Comparison of ENCODE assay signal across 23 cellular contexts in the genomic region with DNA sequence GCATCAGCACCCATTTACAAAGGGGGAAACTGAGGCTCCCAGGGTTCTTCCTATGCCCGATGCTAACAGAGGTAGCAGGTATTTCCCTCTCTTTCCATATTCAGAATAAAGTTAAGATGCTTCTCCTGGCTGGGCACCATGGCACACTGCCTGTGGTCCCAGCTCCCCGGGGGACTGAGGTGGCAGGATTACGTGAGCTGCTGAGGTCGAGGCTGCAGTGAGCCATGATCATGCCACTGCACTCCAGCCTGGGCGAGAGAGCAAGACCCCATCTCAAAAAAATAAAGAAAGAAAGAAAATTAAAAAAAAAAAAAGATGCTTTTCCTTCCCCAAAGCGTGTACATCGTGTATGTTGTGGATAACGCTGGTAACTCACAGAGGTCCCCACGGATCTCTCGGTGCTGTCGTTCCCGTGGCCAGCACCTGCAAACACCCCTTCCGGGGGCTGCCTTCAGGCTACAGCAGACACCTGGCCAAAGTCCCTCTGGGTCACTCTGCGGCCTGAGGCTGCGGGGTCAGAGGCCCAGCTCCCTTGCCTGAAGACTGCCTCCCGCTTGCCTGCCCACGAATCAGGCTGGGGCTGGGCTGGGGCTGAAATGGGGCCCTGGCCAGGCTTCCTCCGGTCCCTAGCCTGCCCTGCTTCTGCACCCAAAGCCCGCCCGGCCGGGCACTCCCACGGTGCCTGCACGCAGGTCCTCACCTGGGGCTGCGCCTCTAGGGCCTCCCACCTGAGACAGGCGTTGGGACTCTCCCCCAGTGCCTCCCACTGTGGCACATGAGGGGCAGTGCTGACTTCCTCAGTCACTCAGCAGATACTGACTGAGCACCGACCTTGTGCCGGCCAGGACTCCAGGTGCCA.
DNase-seq lines count a peak whose midpoint lies in the region; FAIRE-seq and TF ChIP-seq lines count a peak whose summit lies in the region.
"Had no signal": no experiment of that assay in that cellular context is flagged by ENCODE, and none has a peak within 500 bp of the region (broad histone marks: within the 10 kb centered on the region; RNA-seq: fewer than 3 reads in every experiment).

No MANE protein-coding gene starts in this region.

- H3K4me2 ChIP-seq in H1 (ENCODE audit: insufficient read depth in 1 of 2, low read depth in 2 of 2, low read length in 2 of 2) = no peak overlapping the region
- no peak overlapping the region for H3K4me2 ChIP-seq in neuronal stem cell (ENCODE audit: insufficient read depth, low read length, poor library complexity, severe bottlenecking)

- H3K4me1 Mint-ChIP-seq in activated naive CD4-positive, alpha-beta T cell treated with anti-CD3 and anti-CD28 coated beads for 36 hours (ENCODE audit: low read depth) = no peaks in the 10 kb centered on the region

- no peak overlapping the region for H3K4me3 ChIP-seq in H1 (ENCODE audit: extremely low read depth in 1 of 4, insufficient read depth in 2 of 4, low read depth in 3 of 4, low read length in 4 of 4)
- H3K4me3 ChIP-seq in neuronal stem cell (ENCODE audit: low read length in 2 of 2) = no peak overlapping the region
- no peak overlapping the region for H3K4me3 ChIP-seq in sigmoid colon
- H3K4me3 ChIP-seq: breast epithelium, right atrium auricular region, transverse colon had no signal

- H4K20me1 ChIP-seq in H1 (replicated peaks in 1 of 2; ENCODE audit: control insufficient read depth in 1 of 2, insufficient read depth in 2 of 2, low read length in 2 of 2) = no peaks in the 10 kb centered on the region

- H4K8ac ChIP-seq in H1 (ENCODE audit: extremely low read depth, insufficient read depth, low read length) = no peak overlapping the region
- H4K8ac ChIP-seq in neuronal stem cell (ENCODE audit: low read depth, low read length) = no peak overlapping the region

- H3K23ac ChIP-seq in H1 (ENCODE audit: insufficient read length) = no peak overlapping the region
- peak overlapping the region; percentile 22 for H3K23ac ChIP-seq in neuronal stem cell (ENCODE audit: low read depth, low read length, poor library complexity)

- H2AFZ ChIP-seq in H1 (ENCODE audit: low read length) (no peak overlapping the region), neuronal stem cell (ENCODE audit: low read length) (no peak overlapping the region)
- H2AFZ ChIP-seq: parathyroid adenoma had no signal

- H3K27ac Mint-ChIP-seq in activated naive CD4-positive, alpha-beta T cell treated with anti-CD3 and anti-CD28 coated beads for 36 hours = no peak overlapping the region
- H3K27ac Mint-ChIP-seq: activated naive CD4-positive, alpha-beta T cell treated with anti-CD3 and anti-CD28 coated beads, Interleukin-2, amount 50 U/mL, for 72 hours had no signal

- H3K4me1 ChIP-seq in H1 (replicated peaks in 1 of 4; ENCODE audit: control insufficient read depth in 3 of 4, insufficient read depth in 4 of 4, low read length in 3 of 4) (no peaks in the 10 kb centered on the region), neuronal stem cell (ENCODE audit: control insufficient read depth in 2 of 2, insufficient read depth in 1 of 2, low read depth in 1 of 2, low read length in 2 of 2) (peaks cover 7 to 8% of the 10 kb centered on the region in 2 donors), sigmoid colon (peaks cover 0 to 40% (median 24%) of the 10 kb centered on the region in 4 donors)
- H3K4me1 ChIP-seq: breast epithelium, parathyroid adenoma had no signal

- no peaks in the 10 kb centered on the region for H3K27me3 Mint-ChIP-seq in activated naive CD4-positive, alpha-beta T cell treated with anti-CD3 and anti-CD28 coated beads for 36 hours (ENCODE audit: low read depth)

- H4K91ac ChIP-seq in H1 (replicated peaks; ENCODE audit: insufficient read length, low read length) = no peak overlapping the region
- H4K91ac ChIP-seq in neuronal stem cell (ENCODE audit: low read depth, low read length, poor library complexity) = no peak overlapping the region

- peaks cover 9% of the 10 kb centered on the region for H3K23me2 ChIP-seq in H1 (ENCODE audit: low read depth, low read length)

- intact Hi-C loops in activated naive CD4-positive, alpha-beta T cell treated with anti-CD3 and anti-CD28 coated beads for 36 hours (cut with micrococcal nuclease) = no loop called here
- intact Hi-C loops in sigmoid colon (cut with DNase I) = no loop called here

- H3K36me3 ChIP-seq in H1 (ENCODE audit: control insufficient read depth in 2 of 4, insufficient read depth in 4 of 4, low read length in 3 of 4) = no peaks in the 10 kb centered on the region
- no peaks in the 10 kb centered on the region for H3K36me3 ChIP-seq in neuronal stem cell (replicated peaks in 1 of 2; ENCODE audit: control insufficient read depth in 2 of 2, insufficient read depth in 2 of 2, low read length in 2 of 2)
- H3K36me3 ChIP-seq in sigmoid colon = no peaks in the 10 kb centered on the region
- H3K36me3 ChIP-seq: breast epithelium, right atrium auricular region, transverse colon had no signal

- TF ChIP-seq CTCF in C4-2B (conservative IDR thresholded peaks at IDR 0.05) (no peak), H1 (IDR thresholded peaks at IDR 0.05; ENCODE audit: control extremely low read depth in 1 of 3, insufficient read depth in 1 of 3, low read depth in 1 of 3, low read length in 3 of 3) (no peak), sigmoid colon (IDR thresholded peaks at IDR 0.05) (no peak)

- H3K79me2 ChIP-seq in H1 (ENCODE audit: control insufficient read depth in 1 of 2, insufficient read depth in 2 of 2, low read length in 2 of 2) = no peaks in the 10 kb centered on the region
- H3K79me2 ChIP-seq: parathyroid adenoma had no signal

- H3K14ac ChIP-seq in H1 (ENCODE audit: insufficient read length) (no peak overlapping the region), neuronal stem cell (ENCODE audit: low read length) (peak overlapping the region; percentile 25)

- no peaks in the 10 kb centered on the region for H3K36me3 Mint-ChIP-seq in activated naive CD4-positive, alpha-beta T cell treated with anti-CD3 and anti-CD28 coated beads for 36 hours (ENCODE audit: low read depth)
- H3K36me3 Mint-ChIP-seq: activated naive CD4-positive, alpha-beta T cell treated with anti-CD3 and anti-CD28 coated beads, Interleukin-2, amount 50 U/mL, for 72 hours had no signal

- H2BK20ac ChIP-seq in H1 (ENCODE audit: low read length) = no peak overlapping the region

- H2AK5ac ChIP-seq in H1 (ENCODE audit: low read depth, low read length) (0 out of 2 replicates have a peak overlapping the region, but pooled peaks have one; percentile 24), neuronal stem cell (ENCODE audit: low read depth, low read length) (no peak overlapping the region)

- H2BK15ac ChIP-seq in H1 (ENCODE audit: low read length) = no peak overlapping the region
- peak overlapping the region; percentile 61 for H2BK15ac ChIP-seq in neuronal stem cell (ENCODE audit: low read length)

- H3K27ac ChIP-seq in C4-2B = peak overlapping the region; percentile 75
- H3K27ac ChIP-seq in H1 (ENCODE audit: low read depth, low read length) = no peak overlapping the region
- no peak overlapping the region for H3K27ac ChIP-seq in neuronal stem cell (replicated peaks; ENCODE audit: low read length)
- no peak overlapping the region for H3K27ac ChIP-seq in sigmoid colon
- H3K27ac ChIP-seq: breast epithelium, parathyroid adenoma, right atrium auricular region had no signal

- H3K18ac ChIP-seq in H1 (ENCODE audit: extremely low read depth, low read length) (peak overlapping the region; percentile 32; the same call in 1 of the 2 replicates), neuronal stem cell (ENCODE audit: low read length) (peak overlapping the region; percentile 52)

- CTCF ChIA-PET in H1 (lab: Charles Lee; ENCODE audit: partially characterized antibody) = interaction anchor here (0.9 to 1.4 kb wide), 2 partner anchors 23 to 41 kb away, joined by 5 read pairs; no protein-coding TSS in a partner anchor
- CTCF ChIA-PET in activated naive CD4-positive, alpha-beta T cell treated with anti-CD3 and anti-CD28 coated beads for 36 hours (lab: Charles Lee) = no interaction called here

- H3K9me3 ChIP-seq in H1 (ENCODE audit: insufficient read depth in 2 of 2, low read depth in 1 of 2, low read length in 1 of 2) (no peaks in the 10 kb centered on the region; a peak in 1 of 4 replicates), neuronal stem cell (replicated peaks in 1 of 2; ENCODE audit: control insufficient read depth in 2 of 2, insufficient read depth in 1 of 2, low read depth in 1 of 2, low read length in 2 of 2) (no peaks in the 10 kb centered on the region), sigmoid colon (no peaks in the 10 kb centered on the region)
- H3K9me3 ChIP-seq: right atrium auricular region, transverse colon had no signal

- no peak for TF ChIP-seq RAD21 in H1 (IDR thresholded peaks at IDR 0.05 in 1 of 2, conservative IDR thresholded peaks at IDR 0.05 in 1 of 2; ENCODE audit: low read depth in 2 of 2, low read length in 2 of 2)

- H2BK12ac ChIP-seq in H1 (ENCODE audit: low read depth, low read length) (no peak overlapping the region), neuronal stem cell (ENCODE audit: low read length) (no peak overlapping the region)

- H3K9me3 Mint-ChIP-seq in activated naive CD4-positive, alpha-beta T cell treated with anti-CD3 and anti-CD28 coated beads for 36 hours = peaks cover 2% of the 10 kb centered on the region
- H3K9me3 Mint-ChIP-seq: activated naive CD4-positive, alpha-beta T cell treated with anti-CD3 and anti-CD28 coated beads, Interleukin-2, amount 50 U/mL, for 72 hours had no signal

- H3K4ac ChIP-seq in H1 (replicated peaks; ENCODE audit: insufficient read length, low read depth, low read length) (no peak overlapping the region), neuronal stem cell (ENCODE audit: low read length) (no peak overlapping the region)

- no peak overlapping the region for H3K4me3 Mint-ChIP-seq in activated naive CD4-positive, alpha-beta T cell treated with anti-CD3 and anti-CD28 coated beads for 36 hours

- H3K56ac ChIP-seq in H1 (replicated peaks; ENCODE audit: insufficient read length, low read depth, low read length) = no peak overlapping the region

- H3K79me1 ChIP-seq in H1 (ENCODE audit: low read depth, low read length) = no peaks in the 10 kb centered on the region
- H3K79me1 ChIP-seq in neuronal stem cell (ENCODE audit: low read depth, low read length) = no peaks in the 10 kb centered on the region

- DNase-seq in HuH-7.5 (ENCODE audit: low spot score) (peak; percentile 47), H1 (ENCODE audit: low read depth in 1 of 2, low spot score in 2 of 2) (no peak), neuronal stem cell (ENCODE audit: low spot score) (no peak), sigmoid colon (no peak), SIG-M5 treated with dmso at 0.1 percent for 504 hours (lab: John Stamatoyannopoulos, UW; ENCODE audit: unreplicated experiment) (no peak), ureter (ENCODE audit: low spot score) (no peak)
- no peak for DNase-seq in activated naive CD4-positive, alpha-beta T cell treated with anti-CD3 and anti-CD28 coated beads for 36 hours
- DNase-seq: KG1; mammary epithelial cell; NCI-H1092 treated with DMSO at 0.1 percent for 48 hours; NCI-H1694 treated with DMSO at 0.1 percent for 48 hours; NCI-H446 treated with DMSO at 0.1 percent for 48 hours; OCI-M1; stimulated activated CD4-positive, alpha-beta T cell treated with anti-CD3 and anti-CD28 coated beads, Interleukin-12 subunit alpha, Interleukin-12 subunit beta, amount 100 ng/mL, for 4 hours; stimulated activated CD4-positive, alpha-beta T cell treated with anti-CD3 and anti-CD28 coated beads, Interleukin-2, amount 100 ng/mL, for 48 hours; transverse colon had no signal

- FAIRE-seq in H1 (lab: Jason Lieb, UNC) = no peak
- FAIRE-seq: endothelial cell of umbilical vein, frontal cortex had no signal

- H2BK120ac ChIP-seq in H1 (replicated peaks; ENCODE audit: low read depth, low read length) (no peak overlapping the region), neuronal stem cell (ENCODE audit: low read depth, low read length) (no peak overlapping the region)

- H4K5ac ChIP-seq in H1 (ENCODE audit: insufficient read length, low read depth, low read length) = no peak overlapping the region

- TF ChIP-seq POLR2A in H1 (IDR thresholded peaks at IDR 0.05; ENCODE audit: control extremely low read depth in 1 of 2, low read depth in 2 of 2, low read length in 2 of 2) (no peak), sigmoid colon (IDR thresholded peaks at IDR 0.05) (no peak)

- H3K9ac ChIP-seq in H1 (replicated peaks in 1 of 4; ENCODE audit: extremely low read depth in 1 of 4, low read depth in 3 of 4, low read length in 3 of 4) (no peak overlapping the region), neuronal stem cell (ENCODE audit: low read depth, low read length, poor library complexity) (peak overlapping the region; percentile 10)
- H3K9ac ChIP-seq: parathyroid adenoma had no signal

- H3K27me3 ChIP-seq in H1 (replicated peaks in 1 of 4; ENCODE audit: control insufficient read depth in 3 of 4, extremely low read depth in 1 of 4, insufficient read depth in 3 of 4, low read length in 3 of 4) = peaks cover 0 to 2% (median 0%) of the 10 kb centered on the region in 4 experiments; a peak in 1 of 7 replicates
- H3K27me3 ChIP-seq in neuronal stem cell (ENCODE audit: control insufficient read depth in 3 of 3, insufficient read depth in 3 of 3, low read depth in 1 of 3, low read length in 3 of 3) = peaks cover 0 to 3% (median 3%) of the 10 kb centered on the region in 3 experiments
- H3K27me3 ChIP-seq in sigmoid colon = no peaks in the 10 kb centered on the region
- H3K27me3 ChIP-seq: breast epithelium, right atrium auricular region, transverse colon had no signal

- POLR2A ChIA-PET in H1 (lab: Charles Lee; ENCODE audit: partially characterized antibody) = no interaction called here

- TF ChIP-seq EP300 in H1 (IDR thresholded peaks at IDR 0.05; ENCODE audit: borderline replicate concordance in 1 of 2, low read depth in 2 of 2, low read length in 2 of 2) (no peak), sigmoid colon (IDR thresholded peaks at IDR 0.05) (no peak)

- 0 out of 2 replicates have a peak overlapping the region, but pooled peaks have one; percentile 24 for H2BK5ac ChIP-seq in H1 (ENCODE audit: low read depth, low read length)
- no peak overlapping the region for H2BK5ac ChIP-seq in neuronal stem cell (ENCODE audit: low read length)

- 84% methylated on average over 27 of the region's 27 CpGs; no CpG with 5 or more reads in 1 of the 2 experiments for WGBS in H1 (ENCODE audit: extremely low coverage in 1 of 2, insufficient coverage in 1 of 2, insufficient read length in 1 of 2, insufficient replicate concordance in 2 of 2, low coverage in 1 of 2, low lambda C conversion rate in 2 of 2, missing lambda C conversion rate in 1 of 2), 2 experiments
- no CpG with 5 or more reads among the region's 27 CpGs for WGBS in neuronal stem cell (ENCODE audit: extremely low coverage in 2 of 2, insufficient read length in 2 of 2, insufficient replicate concordance in 1 of 2), 2 donors
- 66 to 88% methylated on average over 27 of the region's 27 CpGs for WGBS in sigmoid colon, 2 donors
